ENCODE assay signal across 10 cellular contexts in genomic region chr6:154508573-154509375, GRCh38. TPM values are rescaled to one million over a fixed set of nuclear protein-coding genes. Genes with fewer than 3 reads are reported as not detected.
DNase-seq lines count a peak whose midpoint lies in the region; ATAC-seq and TF ChIP-seq lines count a peak whose summit lies in the region.
"Had no signal": no experiment of that assay in that cellular context is flagged by ENCODE, and none has a peak within 500 bp of the region (broad histone marks: within the 10 kb centered on the region; RNA-seq: fewer than 3 reads in every experiment).

No MANE protein-coding gene starts in this region.

- H3K27ac Mint-ChIP-seq in progenitor cell of endocrine pancreas: peak overlapping the region; percentile 98

- H3K27ac ChIP-seq in fibroblast of lung (ENCODE audit: insufficient read depth, low read length): peak overlapping the region; percentile 85
- H3K27ac ChIP-seq: KMS-11, neutrophil had no signal

- peaks cover 50% of the 10 kb centered on the region for H3K79me2 ChIP-seq in fibroblast of lung (ENCODE audit: control insufficient read depth, insufficient read depth, low read length)

- peaks cover 5% of the 10 kb centered on the region for H3K4me1 ChIP-seq in fibroblast of lung (ENCODE audit: control insufficient read depth, extremely low read depth, insufficient read depth, low read length)

- H3K9me3 ChIP-seq in fibroblast of lung (ENCODE audit: control insufficient read depth, insufficient read depth, low read depth, low read length): no peaks in the 10 kb centered on the region
- H3K9me3 ChIP-seq: neutrophil had no signal

- peaks cover 5% of the 10 kb centered on the region for H3K27me3 Mint-ChIP-seq in progenitor cell of endocrine pancreas

- ATAC-seq in HG02588 (IDR thresholded peaks at IDR 0.05; ENCODE audit: unreplicated experiment) (no peak), GM21367 (IDR thresholded peaks at IDR 0.05; ENCODE audit: unreplicated experiment) (no peak)

- H3K27me3 ChIP-seq in fibroblast of lung (ENCODE audit: control insufficient read depth, insufficient read depth, low read length): no peaks in the 10 kb centered on the region

- DNase-seq in Daoy (ENCODE audit: low read depth) (peak; percentile 59), NCI-H69 (lab: John Stamatoyannopoulos, UW) (peak; percentile 20), fibroblast of lung (ENCODE audit: low read depth in 2 of 2) (peak; percentile 30 to 39), progenitor cell of endocrine pancreas (ENCODE audit: low spot score, unreplicated experiment) (no peak), NCI-H345 (lab: John Stamatoyannopoulos, UW) (no peak), AML-193 (lab: John Stamatoyannopoulos, UW) (no peak)

- no peak for TF ChIP-seq CTCF in fibroblast of lung (conservative IDR thresholded peaks at IDR 0.05 in 1 of 2, IDR thresholded peaks at IDR 0.05 in 1 of 2; ENCODE audit: low read depth in 1 of 2, low read length in 2 of 2)
- no peak for TF ChIP-seq CTCF in progenitor cell of endocrine pancreas (IDR thresholded peaks at IDR 0.05; ENCODE audit: unreplicated experiment)

- peak overlapping the region; percentile 73 to 93 (median 90) for H3K4me3 ChIP-seq in fibroblast of lung (replicated peaks in 1 of 4; ENCODE audit: control extremely low read depth in 1 of 4, insufficient read depth in 1 of 4, low read depth in 3 of 4, low read length in 4 of 4)

- peaks cover 4% of the 10 kb centered on the region for H3K36me3 ChIP-seq in fibroblast of lung (ENCODE audit: control insufficient read depth, insufficient read depth, low read length)
- H3K36me3 ChIP-seq: neutrophil had no signal

- H3K9ac ChIP-seq in fibroblast of lung (ENCODE audit: insufficient read depth, low read length): peak overlapping the region; percentile 75
- H3K9ac ChIP-seq: KMS-11 had no signal

- peak overlapping the region; percentile 97 for H3K4me2 ChIP-seq in fibroblast of lung (ENCODE audit: extremely low read depth, insufficient read depth, low read length)
- H3K4me2 ChIP-seq: KMS-11 had no signal

- peak overlapping the region; percentile 91 for H3K4me3 Mint-ChIP-seq in progenitor cell of endocrine pancreas (ENCODE audit: low read depth)

- no peaks in the 10 kb centered on the region for H4K20me1 ChIP-seq in fibroblast of lung (ENCODE audit: control insufficient read depth, extremely low read depth, insufficient read depth, low read length)

- H2AFZ ChIP-seq in fibroblast of lung (ENCODE audit: low read length): no peak overlapping the region

- no peaks in the 10 kb centered on the region for H3K9me3 Mint-ChIP-seq in progenitor cell of endocrine pancreas (ENCODE audit: low read depth)

- peaks cover 35% of the 10 kb centered on the region for H3K4me1 Mint-ChIP-seq in progenitor cell of endocrine pancreas (ENCODE audit: low read depth)

- H3K36me3 Mint-ChIP-seq in progenitor cell of endocrine pancreas (ENCODE audit: insufficient read depth): peaks cover 7% of the 10 kb centered on the region

RNA-seq across cellular contexts. Expression of gene CNKSR3, which starts 1.7 kb away (rescaled TPM):
- 13.0 and 14.9 TPM in 2 replicates for total RNA-seq in Daoy (2014; rRNA removed; shearing (Covaris generic))
- total RNA-seq in fibroblast of lung (3.9 and 14.0 TPM in 2 replicates), progenitor cell of endocrine pancreas (17.3 and 20.3 TPM in 2 replicates)
- polyA plus RNA-seq in fibroblast of lung: 5.5 and 9.7 TPM in 2 replicates
- polyA plus RNA-seq in fibroblast of lung (2012): 10.6 and 17.7 TPM in 2 replicates
- 6.1 and 17.4 TPM in 2 replicates for polyA minus RNA-seq in fibroblast of lung (ENCODE audit: low replicate concordance)

Comparison
In these comparisons a context has a peak if more than half of its experiments do, and no peak if none do; other contexts are left out.
1. DNase-seq: peak in Daoy (single experiment), NCI-H69 (single experiment) and fibroblast of lung (2 of 2); none in progenitor cell of endocrine pancreas (single experiment), NCI-H345 (single experiment) and AML-193 (0 of 2).